In genomic region chr4:161642708-161643107, GRCh38 we compare ENCODE assay signal across 13 cellular contexts.
DNase-seq lines count a peak whose midpoint lies in the region; ATAC-seq, FAIRE-seq and TF ChIP-seq lines count a peak whose summit lies in the region.
"Had no signal": no experiment of that assay in that cellular context is flagged by ENCODE, and none has a peak within 500 bp of the region (broad histone marks: within the 10 kb centered on the region; RNA-seq: fewer than 3 reads in every experiment).

No MANE protein-coding gene starts in this region.

- peak; percentile 62 for FAIRE-seq in kidney (lab: Jason Lieb, UNC)
- FAIRE-seq: GM18507, keratinocyte had no signal

- H3K27me3 ChIP-seq in DND-41 (ENCODE audit: insufficient read depth, low read length, poor library complexity), result no peaks in the 10 kb centered on the region

- H3K9ac ChIP-seq in DND-41 (ENCODE audit: low read depth, low read length) (no peak overlapping the region), kidney (ENCODE audit: low read length in 2 of 2) (no peak overlapping the region)

- intact Hi-C loops in kidney (cut with DNase I), result no loop called here

- H3K36me3 Mint-ChIP-seq in activated T-helper 17 cell treated with anti-CD3 and anti-CD28 coated beads, Interleukin-2, amount 50 U/mL, for 72 hours (ENCODE audit: low read depth), result no peaks in the 10 kb centered on the region

- H4K20me1 ChIP-seq in DND-41 (ENCODE audit: insufficient read depth, low read length), result no peaks in the 10 kb centered on the region

- H3K4me1 Mint-ChIP-seq in activated T-helper 17 cell treated with anti-CD3 and anti-CD28 coated beads, Interleukin-2, amount 50 U/mL, for 72 hours, result no peaks in the 10 kb centered on the region
- H3K4me1 Mint-ChIP-seq: naive thymus-derived CD8-positive, alpha-beta T cell had no signal

- in situ Hi-C loops in G401 (cut with HindIII; ENCODE audit: low sequenced_read_pairs), result no loop called here

- no peak overlapping the region for H2AFZ ChIP-seq in DND-41 (ENCODE audit: low read depth, low read length)

- no peak overlapping the region for H3K27ac ChIP-seq in DND-41 (ENCODE audit: low read length)
- no peak overlapping the region for H3K27ac ChIP-seq in kidney (ENCODE audit: low read depth in 2 of 2, low read length in 2 of 2)

- H3K4me2 ChIP-seq in DND-41 (ENCODE audit: insufficient read depth, low read length), result no peak overlapping the region

- H3K4me3 Mint-ChIP-seq in activated T-helper 17 cell treated with anti-CD3 and anti-CD28 coated beads, Interleukin-2, amount 50 U/mL, for 72 hours, result no peak overlapping the region
- H3K4me3 Mint-ChIP-seq: naive thymus-derived CD8-positive, alpha-beta T cell had no signal

- DNase-seq in DND-41 (no peak), Kasumi-1 (lab: John Stamatoyannopoulos, UW) (peak; percentile 16 to 48), amniotic epithelial cell (ENCODE audit: low read depth) (peak; percentile 10), kidney (no peak), G401 (ENCODE audit: low spot score) (no peak), SW 1271 (lab: John Stamatoyannopoulos, UW) (no peak), NCI-H2227 (lab: John Stamatoyannopoulos, UW; ENCODE audit: unreplicated experiment) (no peak)
- DNase-seq: activated CD4-positive, alpha-beta T cell treated with anti-CD3 and anti-CD28 coated beads for 48 hours; caudate nucleus; naive thymus-derived CD8-positive, alpha-beta T cell had no signal

- H3K9me3 ChIP-seq in DND-41 (ENCODE audit: insufficient read depth, low read length, severe bottlenecking), result no peaks in the 10 kb centered on the region
- H3K9me3 ChIP-seq in kidney (ENCODE audit: control insufficient read depth in 1 of 2, low read length in 2 of 2), result peaks cover 0 to 5% of the 10 kb centered on the region in 2 donors

- H3K36me3 ChIP-seq in DND-41 (ENCODE audit: insufficient read depth, low read length) (no peaks in the 10 kb centered on the region), kidney (ENCODE audit: control insufficient read depth in 1 of 2, insufficient read depth in 2 of 2, low read length in 2 of 2) (no peaks in the 10 kb centered on the region)

- H3K27me3 Mint-ChIP-seq in activated T-helper 17 cell treated with anti-CD3 and anti-CD28 coated beads, Interleukin-2, amount 50 U/mL, for 72 hours, result no peaks in the 10 kb centered on the region
- H3K27me3 Mint-ChIP-seq: naive thymus-derived CD8-positive, alpha-beta T cell had no signal

- no peak for ATAC-seq in DND-41 (ENCODE audit: insufficient read depth, low read depth)
- no peak for ATAC-seq in activated T-helper 17 cell treated with anti-CD3 and anti-CD28 coated beads, Interleukin-2, amount 50 U/mL, for 72 hours (replicated peaks)
- ATAC-seq: naive thymus-derived CD8-positive, alpha-beta T cell had no signal

- no peak overlapping the region for H3K4me3 ChIP-seq in DND-41 (ENCODE audit: low read depth in 1 of 2, low read length in 2 of 2)
- no peak overlapping the region for H3K4me3 ChIP-seq in kidney (ENCODE audit: low read length in 2 of 2)

- H3K4me1 ChIP-seq in DND-41 (ENCODE audit: insufficient read depth, low read length) (no peaks in the 10 kb centered on the region), kidney (ENCODE audit: control insufficient read depth in 1 of 2, insufficient read depth in 1 of 2, low read depth in 1 of 2, low read length in 2 of 2) (no peaks in the 10 kb centered on the region)

- H3K9me3 Mint-ChIP-seq in activated T-helper 17 cell treated with anti-CD3 and anti-CD28 coated beads, Interleukin-2, amount 50 U/mL, for 72 hours, result peaks cover 10% of the 10 kb centered on the region

- H3K27ac Mint-ChIP-seq in activated T-helper 17 cell treated with anti-CD3 and anti-CD28 coated beads, Interleukin-2, amount 50 U/mL, for 72 hours, result no peak overlapping the region
- H3K27ac Mint-ChIP-seq: naive thymus-derived CD8-positive, alpha-beta T cell had no signal

- no peaks in the 10 kb centered on the region for H3K79me2 ChIP-seq in DND-41 (ENCODE audit: insufficient read depth, low read length)

- peak; percentile 15 for TF ChIP-seq CTCF in DND-41 (IDR thresholded peaks at IDR 0.05; ENCODE audit: borderline replicate concordance, extremely low read depth, low read length, poor library complexity, severe bottlenecking)
- TF ChIP-seq CTCF in kidney (IDR thresholded peaks at IDR 0.05; ENCODE audit: borderline replicate concordance, extremely low read depth, insufficient read depth), result no peak

Comparison
In these comparisons a context has a peak if more than half of its experiments do, and no peak if none do; other contexts are left out.
1. DNase-seq: peak in Kasumi-1 (2 of 2) and amniotic epithelial cell (single experiment); none in DND-41 (single experiment), kidney (single experiment), G401 (single experiment), SW 1271 (0 of 2) and NCI-H2227 (single experiment).